ENCODE assay signal across 9 cellular contexts in genomic region chr22:26853071-26853470, GRCh38.
"Had no signal": no experiment of that assay in that cellular context is flagged by ENCODE, and none has a peak within 500 bp of the region (broad histone marks: within the 10 kb centered on the region; RNA-seq: fewer than 3 reads in every experiment).

No MANE protein-coding gene starts in this region.

- H3K9ac ChIP-seq: GM23248 had no signal

- H3K4me1 ChIP-seq: HAP-1 had no signal

- H3K9me3 ChIP-seq: HAP-1 had no signal

- H3K4me2 ChIP-seq: GM23338 had no signal

- ATAC-seq: HCT116 had no signal

- DNase-seq: GM23248, GOT3, H7, H9, HCEC 1CT, HFFc6 had no signal

- H3K27ac ChIP-seq: GM23248 had no signal

- H3K4me3 ChIP-seq: GM23248, GM23338, HAP-1 had no signal

- H3K36me3 ChIP-seq: HAP-1 had no signal

- H2AFZ ChIP-seq: GM23248, GM23338 had no signal
